9 cellular contexts compared by ENCODE assay signal in the genomic region with DNA sequence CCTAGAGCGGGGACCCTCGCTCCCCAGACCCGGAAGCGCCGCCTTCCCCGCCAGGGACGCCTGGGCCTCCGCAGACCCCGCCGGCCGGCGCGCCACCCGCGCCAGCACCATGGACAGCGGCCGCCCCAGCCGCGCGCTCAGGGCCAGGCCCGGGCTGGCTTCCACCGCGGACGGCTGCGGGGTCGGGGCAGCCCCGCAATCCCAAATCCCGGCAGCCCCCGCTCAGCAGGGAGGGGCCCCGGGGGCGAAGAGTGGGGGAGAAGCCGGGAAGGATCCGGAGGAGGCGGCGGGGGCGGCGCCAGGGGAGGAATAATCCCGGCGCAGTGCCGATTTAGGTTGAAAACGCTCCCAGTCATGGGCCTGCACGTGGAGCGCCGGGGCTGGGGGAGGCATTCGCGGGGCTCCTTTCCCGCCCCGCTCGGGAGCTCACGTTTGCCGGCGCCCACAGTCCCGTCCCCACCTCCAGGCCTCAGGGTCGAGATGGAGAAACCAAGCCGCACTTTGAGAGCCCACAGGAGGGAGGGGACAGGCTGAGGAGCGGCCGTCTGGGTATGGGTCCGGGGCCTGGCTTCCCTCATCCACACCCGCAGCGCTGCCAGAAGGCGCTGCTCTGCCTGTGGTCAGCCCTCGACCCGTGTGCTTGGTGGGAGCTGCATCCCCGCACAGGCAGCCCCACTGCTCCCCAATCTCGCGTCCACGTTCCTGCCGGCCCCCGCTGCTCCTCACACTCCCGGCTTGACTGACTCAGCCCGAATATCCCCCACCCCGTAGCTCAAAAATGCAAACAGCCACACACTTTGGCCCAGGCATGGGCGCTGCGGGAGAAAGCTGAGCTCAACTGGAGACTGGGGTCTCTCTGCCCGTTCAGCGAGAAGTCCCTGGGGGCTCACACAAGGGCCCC. TPM values are rescaled to one million over a fixed set of nuclear protein-coding genes. Genes with fewer than 3 reads are reported as not detected.
A peak's percentile ranks its signal among the peaks of the same experiment; 100 is the strongest.
DNase-seq lines count a peak whose midpoint lies in the region; ATAC-seq and TF ChIP-seq lines count a peak whose summit lies in the region.
"Had no signal": no experiment of that assay in that cellular context is flagged by ENCODE, and none has a peak within 500 bp of the region (broad histone marks: within the 10 kb centered on the region; RNA-seq: fewer than 3 reads in every experiment).

No MANE protein-coding gene starts in this region.

- peaks cover 4% of the 10 kb centered on the region for H3K4me1 Mint-ChIP-seq in activated CD4-positive, alpha-beta T cell treated with anti-CD3 and anti-CD28 coated beads, Interleukin-2, amount 10 ng/mL, durations not matched to agents 24 days and 14 days
- H3K4me1 Mint-ChIP-seq in activated CD8-positive, alpha-beta T cell treated with anti-CD3 and anti-CD28 coated beads for 36 hours (ENCODE audit: low read depth): peaks cover 7% of the 10 kb centered on the region
- H3K4me1 Mint-ChIP-seq in HFFc6 (ENCODE audit: low read depth): no peaks in the 10 kb centered on the region

- peak; percentile 90 for DNase-seq in activated CD4-positive, alpha-beta T cell treated with anti-CD3 and anti-CD28 coated beads, Interleukin-2, amount 10 ng/mL, durations not matched to agents 24 days and 14 days
- no peak for DNase-seq in activated CD4-positive, alpha-beta T cell treated with anti-CD3 and anti-CD28 coated beads for 1 hour
- DNase-seq in activated CD8-positive, alpha-beta T cell treated with anti-CD3 and anti-CD28 coated beads for 36 hours: peak; percentile 42
- DNase-seq in head of caudate nucleus: peak in 33 of 42 donors; percentile 48 to 84 (median 66)
- DNase-seq in stimulated activated CD8-positive, alpha-beta memory T cell treated with anti-CD3 and anti-CD28 coated beads, Interleukin-15, amount 100 ng/mL, for 24 hours (ENCODE audit: low read depth): peak; percentile 43
- no peak for DNase-seq in DMS153 treated with DMSO at 0.1 percent for 48 hours (lab: John Stamatoyannopoulos, UW; ENCODE audit: unreplicated experiment)
- no peak for DNase-seq in HFFc6
- DNase-seq: NCI-H1105 had no signal

- peak; percentile 71 for ATAC-seq in activated CD8-positive, alpha-beta T cell treated with anti-CD3 and anti-CD28 coated beads for 36 hours
- ATAC-seq in HG03108 (IDR thresholded peaks at IDR 0.05; ENCODE audit: unreplicated experiment): no peak

- H3K27me3 Mint-ChIP-seq in activated CD4-positive, alpha-beta T cell treated with anti-CD3 and anti-CD28 coated beads, Interleukin-2, amount 10 ng/mL, durations not matched to agents 24 days and 14 days: peaks cover 28% of the 10 kb centered on the region
- H3K27me3 Mint-ChIP-seq in activated CD8-positive, alpha-beta T cell treated with anti-CD3 and anti-CD28 coated beads for 36 hours: peaks cover 28% of the 10 kb centered on the region
- H3K27me3 Mint-ChIP-seq in HFFc6 (ENCODE audit: insufficient read depth): peaks cover 26% of the 10 kb centered on the region

- no peak overlapping the region for H3K27ac Mint-ChIP-seq in activated CD4-positive, alpha-beta T cell treated with anti-CD3 and anti-CD28 coated beads, Interleukin-2, amount 10 ng/mL, durations not matched to agents 24 days and 14 days
- no peak overlapping the region for H3K27ac Mint-ChIP-seq in activated CD8-positive, alpha-beta T cell treated with anti-CD3 and anti-CD28 coated beads for 36 hours
- H3K27ac Mint-ChIP-seq in HFFc6: no peak overlapping the region

- POLR2A ChIA-PET in activated CD8-positive, alpha-beta T cell treated with anti-CD3 and anti-CD28 coated beads for 36 hours (lab: Charles Lee): interaction anchor here (0.9 to 2.6 kb wide), 6 partner anchors 10 to 106 kb away, joined by 3 to 7 read pairs (median 4); partner anchors contain the start of genes ANTKMT, CHTF18, RPUSD1 and WDR24

- H3K4me3 Mint-ChIP-seq in activated CD4-positive, alpha-beta T cell treated with anti-CD3 and anti-CD28 coated beads, Interleukin-2, amount 10 ng/mL, durations not matched to agents 24 days and 14 days: no peak overlapping the region
- H3K4me3 Mint-ChIP-seq in activated CD8-positive, alpha-beta T cell treated with anti-CD3 and anti-CD28 coated beads for 36 hours: no peak overlapping the region
- H3K4me3 Mint-ChIP-seq in HFFc6: no peak overlapping the region

- intact Hi-C loops in activated CD4-positive, alpha-beta T cell treated with anti-CD3 and anti-CD28 coated beads, Interleukin-2, amount 10 ng/mL, durations not matched to agents 24 days and 14 days (cut with micrococcal nuclease): no loop called here
- intact Hi-C loops in activated CD8-positive, alpha-beta T cell treated with anti-CD3 and anti-CD28 coated beads for 36 hours (cut with micrococcal nuclease): no loop called here
- intact Hi-C loops in head of caudate nucleus (cut with DNase I): no loop called here

- no peak for TF ChIP-seq CTCF in activated CD8-positive, alpha-beta T cell treated with anti-CD3 and anti-CD28 coated beads for 36 hours (IDR thresholded peaks at IDR 0.05)
- no peak for TF ChIP-seq CTCF in HFFc6 (IDR thresholded peaks at IDR 0.05)

- no peaks in the 10 kb centered on the region for H3K9me3 Mint-ChIP-seq in activated CD4-positive, alpha-beta T cell treated with anti-CD3 and anti-CD28 coated beads, Interleukin-2, amount 10 ng/mL, durations not matched to agents 24 days and 14 days
- no peaks in the 10 kb centered on the region for H3K9me3 Mint-ChIP-seq in activated CD8-positive, alpha-beta T cell treated with anti-CD3 and anti-CD28 coated beads for 36 hours
- no peaks in the 10 kb centered on the region for H3K9me3 Mint-ChIP-seq in HFFc6

- H3K36me3 Mint-ChIP-seq in activated CD4-positive, alpha-beta T cell treated with anti-CD3 and anti-CD28 coated beads, Interleukin-2, amount 10 ng/mL, durations not matched to agents 24 days and 14 days (ENCODE audit: low read depth): no peaks in the 10 kb centered on the region
- H3K36me3 Mint-ChIP-seq in activated CD8-positive, alpha-beta T cell treated with anti-CD3 and anti-CD28 coated beads for 36 hours (ENCODE audit: low read depth): no peaks in the 10 kb centered on the region
- no peaks in the 10 kb centered on the region for H3K36me3 Mint-ChIP-seq in HFFc6 (ENCODE audit: low read depth)

- CTCF ChIA-PET in activated CD8-positive, alpha-beta T cell treated with anti-CD3 and anti-CD28 coated beads for 36 hours (lab: Charles Lee): interaction anchor here (1.6 kb wide), 1 partner anchor 11 kb away, joined by 6 read pairs; no protein-coding TSS in a partner anchor

RNA-seq across cellular contexts. Expression of gene FBXL16, which starts 4.7 kb away (rescaled TPM):
- total RNA-seq in activated CD4-positive, alpha-beta T cell treated with anti-CD3 and anti-CD28 coated beads, Interleukin-2, amount 10 ng/mL, durations not matched to agents 24 days and 14 days: 6.4 and 6.8 TPM in 2 replicates
- 1 to 10 TPM; 5.9 to 8.0 TPM for total RNA-seq in activated CD8-positive, alpha-beta T cell treated with anti-CD3 and anti-CD28 coated beads for 36 hours
- total RNA-seq in HFFc6 (2021; fragmentation: NEBNext Ultra II Directional; extraction: Animal tissue kit (Norgen Biotek cat#: 25700)): under 1 TPM in 1 of 6 experiments, not detected in 5; 0.05 TPM

RNA-seq across cellular contexts. Expression of gene WDR24, which starts 10.7 kb away (rescaled TPM):
- 22.4 and 24.1 TPM in 2 replicates for total RNA-seq in activated CD4-positive, alpha-beta T cell treated with anti-CD3 and anti-CD28 coated beads, Interleukin-2, amount 10 ng/mL, durations not matched to agents 24 days and 14 days
- total RNA-seq in activated CD8-positive, alpha-beta T cell treated with anti-CD3 and anti-CD28 coated beads for 36 hours: 10 to 100 TPM; 17.6 to 18.7 TPM
- 1 to 10 TPM; 8.1 to 9.9 (median 8.7) TPM for total RNA-seq in HFFc6 (2021; fragmentation: NEBNext Ultra II Directional; extraction: Animal tissue kit (Norgen Biotek cat#: 25700))

RNA-seq across cellular contexts. Expression of gene METRN, which starts 14.0 kb away (rescaled TPM):
- 27.7 and 30.2 TPM in 2 replicates for total RNA-seq in activated CD4-positive, alpha-beta T cell treated with anti-CD3 and anti-CD28 coated beads, Interleukin-2, amount 10 ng/mL, durations not matched to agents 24 days and 14 days
- 10 to 100 TPM; 37.2 to 43.1 TPM for total RNA-seq in activated CD8-positive, alpha-beta T cell treated with anti-CD3 and anti-CD28 coated beads for 36 hours
- total RNA-seq in HFFc6 (2021; fragmentation: NEBNext Ultra II Directional; extraction: Animal tissue kit (Norgen Biotek cat#: 25700)): 100 to 1,000 TPM in 1 of 6 experiments, 10 to 100 TPM in 5; 61.5 to 103 (median 70.4) TPM

RNA-seq across cellular contexts. Expression of gene JMJD8, which starts 16.8 kb away (rescaled TPM):
- total RNA-seq in activated CD4-positive, alpha-beta T cell treated with anti-CD3 and anti-CD28 coated beads, Interleukin-2, amount 10 ng/mL, durations not matched to agents 24 days and 14 days: 60.3 and 61.1 TPM in 2 replicates
- 10 to 100 TPM; 26.2 to 28.7 TPM for total RNA-seq in activated CD8-positive, alpha-beta T cell treated with anti-CD3 and anti-CD28 coated beads for 36 hours
- total RNA-seq in HFFc6 (2021; fragmentation: NEBNext Ultra II Directional; extraction: Animal tissue kit (Norgen Biotek cat#: 25700)): 10 to 100 TPM in 2 of 6 experiments, 1 to 10 TPM in 4; 7.6 to 10.6 (median 9.3) TPM

RNA-seq across cellular contexts. Expression of gene ANTKMT, which starts 20.0 kb away (rescaled TPM):
- total RNA-seq in activated CD4-positive, alpha-beta T cell treated with anti-CD3 and anti-CD28 coated beads, Interleukin-2, amount 10 ng/mL, durations not matched to agents 24 days and 14 days: 38.5 and 56.3 TPM in 2 replicates
- 10 to 100 TPM; 34.3 to 38.4 TPM for total RNA-seq in activated CD8-positive, alpha-beta T cell treated with anti-CD3 and anti-CD28 coated beads for 36 hours
- 10 to 100 TPM; 50.1 to 57.7 (median 54.7) TPM for total RNA-seq in HFFc6 (2021; fragmentation: NEBNext Ultra II Directional; extraction: Animal tissue kit (Norgen Biotek cat#: 25700))

Comparison
In these comparisons a context has a peak if more than half of its experiments do, and no peak if none do; other contexts are left out.
1. DNase-seq: peak in activated CD4-positive, alpha-beta T cell treated with anti-CD3 and anti-CD28 coated beads, Interleukin-2, amount 10 ng/mL, durations not matched to agents 24 days and 14 days (single experiment), activated CD8-positive, alpha-beta T cell treated with anti-CD3 and anti-CD28 coated beads for 36 hours (single experiment), head of caudate nucleus (33 of 42) and stimulated activated CD8-positive, alpha-beta memory T cell treated with anti-CD3 and anti-CD28 coated beads, Interleukin-15, amount 100 ng/mL, for 24 hours (single experiment); none in activated CD4-positive, alpha-beta T cell treated with anti-CD3 and anti-CD28 coated beads for 1 hour (single experiment), DMS153 treated with DMSO at 0.1 percent for 48 hours (single experiment) and HFFc6 (single experiment).